ENCODE assay signal across 8 cellular contexts in genomic region chr13:20326809-20327208, GRCh38.
"Had no signal": no experiment of that assay in that cellular context is flagged by ENCODE, and none has a peak within 500 bp of the region (broad histone marks: within the 10 kb centered on the region; RNA-seq: fewer than 3 reads in every experiment).

No MANE protein-coding gene starts in this region.

- H3K4me1 Mint-ChIP-seq: IgD-negative memory B cell had no signal

- H3K4me3 ChIP-seq: GM23338 had no signal

- DNase-seq: H9, HCEC 1CT, KBM-7 had no signal

- H3K27ac Mint-ChIP-seq: GM23338, H9, IgD-negative memory B cell had no signal

- H3K4me3 Mint-ChIP-seq: GM23338, H9, IgD-negative memory B cell had no signal

- FAIRE-seq: H1, H54, HTR-8/SVneo had no signal

- ATAC-seq: GM23338 had no signal

- H2AFZ ChIP-seq: GM23338 had no signal

- H3K4me2 ChIP-seq: GM23338 had no signal
